In the genomic region with DNA sequence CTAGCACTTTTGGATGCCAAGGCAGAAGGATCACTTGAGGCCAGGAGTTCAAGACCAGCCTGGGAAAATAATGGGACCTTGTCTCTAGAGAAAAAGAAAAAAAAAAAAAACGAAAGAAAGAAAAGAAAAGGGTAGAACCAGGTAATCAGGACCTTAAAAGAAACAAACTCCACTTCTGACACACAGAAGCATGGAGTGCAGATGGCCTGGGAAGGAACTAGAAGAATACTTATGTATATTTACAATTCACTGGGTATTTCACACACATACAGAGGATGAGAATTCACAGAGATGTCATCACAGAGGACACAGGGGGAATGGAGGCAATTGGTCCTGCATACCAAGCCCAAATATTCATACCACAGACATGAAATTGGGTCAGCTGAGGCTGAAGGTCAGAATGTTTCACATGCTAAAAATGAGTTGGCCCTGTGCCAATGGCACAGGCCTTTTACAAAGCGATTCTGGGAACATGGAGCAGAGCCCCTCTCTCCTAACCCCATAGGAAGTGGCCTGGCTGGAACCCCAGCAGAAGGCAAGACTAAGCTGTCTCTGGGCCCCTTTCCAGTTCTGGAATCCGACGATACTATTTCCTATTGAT, we compare ENCODE assay signal across 14 cellular contexts. TPM values are rescaled to one million over a fixed set of nuclear protein-coding genes. Genes with fewer than 3 reads are reported as not detected.
DNase-seq lines count a peak whose midpoint lies in the region; ATAC-seq, FAIRE-seq and TF ChIP-seq lines count a peak whose summit lies in the region.
"Had no signal": no experiment of that assay in that cellular context is flagged by ENCODE, and none has a peak within 500 bp of the region (broad histone marks: within the 10 kb centered on the region; RNA-seq: fewer than 3 reads in every experiment).

No MANE protein-coding gene starts in this region.

- H4K20me1 ChIP-seq in K562 (replicated peaks; ENCODE audit: control insufficient read depth, insufficient read depth, low read length) = no peaks in the 10 kb centered on the region

- H3K4me3 ChIP-seq in K562 = no peak overlapping the region
- H3K4me3 ChIP-seq in upper lobe of left lung = no peak overlapping the region
- H3K4me3 ChIP-seq: dorsolateral prefrontal cortex, SK-N-MC, smooth muscle cell had no signal

- in situ Hi-C loops in K562 (cut with MboI) = no loop called here

- no peaks in the 10 kb centered on the region for H3K9me1 ChIP-seq in K562 (ENCODE audit: control insufficient read depth, insufficient read depth, low read length)

- peaks cover 32% of the 10 kb centered on the region for H3K79me2 ChIP-seq in K562 (ENCODE audit: control insufficient read depth, insufficient read depth, low read length)

- BruUV-seq in K562 (replicated peaks; lab: Mats Ljungman, UMichigan) = no TSS peak

- peaks cover 13 to 37% of the 10 kb centered on the region in 2 experiments; a peak in 4 of 5 replicates for H3K4me1 ChIP-seq in K562 (replicated peaks in 1 of 2; ENCODE audit: control insufficient read depth in 2 of 2, insufficient read depth in 2 of 2, low read length in 2 of 2)
- H3K4me1 ChIP-seq in upper lobe of left lung = peaks cover 17 to 26% (median 22%) of the 10 kb centered on the region in 4 donors

- TF ChIP-seq POLR2A in K562 (conservative IDR thresholded peaks at IDR 0.05) (no peak), upper lobe of left lung (IDR thresholded peaks at IDR 0.05) (no peak)

- no peak for TF ChIP-seq EP300 in K562 (IDR thresholded peaks at IDR 0.05; ENCODE audit: low read length)
- no peak for TF ChIP-seq EP300 in upper lobe of left lung (IDR thresholded peaks at IDR 0.05)

- POLR2A ChIA-PET in K562 (lab: Yijun Ruan, JAX) = interaction anchor here (0.7 to 1.1 kb wide), 2 partner anchors 38 to 53 kb away, joined by 3 to 4 read pairs; a partner anchor contains a TSS

- no peak for DNase-seq in Right ventricle myocardium inferior (ENCODE audit: missing footprints)
- DNase-seq in Right ventricle myocardium superior = no peak
- DNase-seq in K562 (ENCODE audit: extremely low read depth in 1 of 4, low spot score in 3 of 4) = no peak
- peak; percentile 32 to 34 for DNase-seq in lung microvascular endothelial cell (ENCODE audit: low read depth in 2 of 2)
- no peak for DNase-seq in upper lobe of left lung
- no peak for DNase-seq in ureter (ENCODE audit: low spot score)
- DNase-seq in 8988T = no peak
- no peak for DNase-seq in GM19239 (ENCODE audit: insufficient read length, low spot score)
- DNase-seq: left colon; stimulated activated naive B cell treated with anti-CD40 and anti-IgM and Interleukin-4, amounts not matched to agents 10 μg/mL and 1 μg/mL and 100 μg/mL, for 72 hours had no signal

- no peak overlapping the region; a peak in 1 of 4 replicates for H3K9ac ChIP-seq in K562 (ENCODE audit: insufficient read depth in 1 of 2, low read depth in 2 of 2, low read length in 2 of 2)

- TF ChIP-seq CTCF in K562 (IDR thresholded peaks at IDR 0.05 in 2 of 3, conservative IDR thresholded peaks at IDR 0.05 in 1 of 3; ENCODE audit: insufficient read depth in 2 of 3, low read depth in 1 of 3, low read length in 3 of 3) = no peak
- TF ChIP-seq CTCF in upper lobe of left lung (IDR thresholded peaks at IDR 0.05) = no peak

- WGBS in K562 (ENCODE audit: insufficient coverage, low coverage, missing lambda C conversion rate) = 79% methylated on average over 3 of the region's 4 CpGs
- 63 to 65% methylated on average over 4 of the region's 4 CpGs for WGBS in upper lobe of left lung, 2 donors

- ATAC-seq in Right ventricle myocardium inferior = peak; percentile 6
- ATAC-seq in Right ventricle myocardium superior (ENCODE audit: poor library complexity) = no peak
- ATAC-seq in K562 = no peak
- ATAC-seq in upper lobe of left lung (ENCODE audit: low FRiP score in 2 of 2) = no peak
- ATAC-seq: left colon; stimulated activated naive B cell treated with anti-CD40 and anti-IgM and Interleukin-4, amounts not matched to agents 10 μg/mL and 1 μg/mL and 100 μg/mL, for 72 hours had no signal

- no peak overlapping the region for H2AFZ ChIP-seq in K562 (ENCODE audit: low read depth, low read length)

- H3K27me3 ChIP-seq in K562 (ENCODE audit: control insufficient read depth in 2 of 2, insufficient read depth in 2 of 2, low read length in 2 of 2) = no peaks in the 10 kb centered on the region
- no peaks in the 10 kb centered on the region for H3K27me3 ChIP-seq in upper lobe of left lung
- H3K27me3 ChIP-seq: dorsolateral prefrontal cortex had no signal

- CTCF ChIA-PET in K562 (lab: Yijun Ruan, JAX; ENCODE audit: low intra/inter-chr PET ratio) = no interaction called here

- H3K4me2 ChIP-seq in K562 (ENCODE audit: insufficient read depth, low read length) = no peak overlapping the region
- H3K4me2 ChIP-seq: smooth muscle cell had no signal

- intact Hi-C loops in Right ventricle myocardium inferior (cut with DNase I) = no loop called here
- intact Hi-C loops in Right ventricle myocardium superior (cut with DNase I) = no loop called here
- intact Hi-C loops in K562 (cut with micrococcal nuclease) = loop anchor here (10.0 kb wide), 1 partner anchor 338 kb away; no protein-coding TSS in a partner anchor

- FAIRE-seq in K562 (lab: Jason Lieb, UNC) (no peak), GM19239 (lab: Jason Lieb, UNC) (no peak)

- no peak for TF ChIP-seq RAD21 in K562 (CRISPR knock-in tag; conservative IDR thresholded peaks at IDR 0.05 in 1 of 2, IDR thresholded peaks at IDR 0.05 in 1 of 2)

- H3K9me3 ChIP-seq in K562 (replicated peaks; ENCODE audit: control insufficient read depth, insufficient read depth, low read depth, low read length) = no peaks in the 10 kb centered on the region
- no peaks in the 10 kb centered on the region for H3K9me3 ChIP-seq in upper lobe of left lung

- no peak overlapping the region for H3K27ac ChIP-seq in K562 (ENCODE audit: extremely low read depth, low read depth, low read length)
- H3K27ac ChIP-seq in upper lobe of left lung = peak overlapping the region in 3 of 4 donors; percentile 41 to 62 (median 52)
- H3K27ac ChIP-seq: SK-N-MC had no signal

- H3K36me3 ChIP-seq in K562 (ENCODE audit: control insufficient read depth, insufficient read depth, low read length) (peaks cover 80% of the 10 kb centered on the region), upper lobe of left lung (peaks cover 22 to 72% (median 53%) of the 10 kb centered on the region in 4 donors)

RNA-seq across cellular contexts. Expression of a gene that starts 4.4 kb away (rescaled TPM):
- total RNA-seq in Right ventricle myocardium inferior (20.9 TPM), Right ventricle myocardium superior (20.3 TPM), K562 (2014; rRNA removed) (37.1 and 68.3 TPM in 2 replicates), K562 (2014; rRNA removed; fragmentation: Illumina TruSeq; extraction: Trizol) (32.0 TPM in 2 replicates), K562 (2015; rRNA removed; fragmentation: Illumina TruSeq; extraction: Trizol) (38.0 and 41.2 TPM in 2 replicates), K562 (2021) (57.6 and 59.9 TPM in 2 replicates), lung microvascular endothelial cell (17.4 and 26.8 TPM in 2 replicates), upper lobe of left lung (10 to 100 TPM; 12.3 to 37.1 (median 27.2) TPM), ureter (26.6 TPM)
- 57.0 and 113 TPM in 2 replicates for total RNA-seq in K562 (2011; cell fraction: chromatin; rRNA removed; ENCODE audit: low replicate concordance)
- 102 and 112 TPM in 2 replicates for total RNA-seq in K562 (2011; cell fraction: nucleolus; rRNA removed)
- total RNA-seq in K562 (2011; cell fraction: nucleoplasm; rRNA removed) = 89.3 and 101 TPM in 2 replicates
- polyA plus RNA-seq in K562 (2011; rRNA removed) (31.2 and 48.5 TPM in 2 replicates), K562 (2014; fragmentation: Illumina TruSeq; extraction: Trizol) (82.0 and 85.4 TPM in 2 replicates), K562 (2014; fragmentation: Nextera tagmentation; extraction: Ambion mirVana) (100 to 1,000 TPM in 1 of 2 experiments, 10 to 100 TPM in 1; 46.1 to 103 TPM), K562 (2014; rRNA removed) (50.7 and 66.4 TPM in 2 replicates)
- polyA plus RNA-seq in K562 (2011; cell fraction: cytosol; rRNA removed) = 49.7 and 72.8 TPM in 2 replicates
- 118 and 168 TPM in 2 replicates for polyA plus RNA-seq in K562 (2011; cell fraction: nucleus; rRNA removed)
- polyA plus RNA-seq in K562 (2012) = 52.6 and 67.1 TPM in 2 replicates
- polyA minus RNA-seq in K562 (2011; rRNA and poly(A)+ RNA removed) = 15.4 and 16.3 TPM in 2 replicates
- polyA minus RNA-seq in K562 (2011; cell fraction: cytosol; rRNA and poly(A)+ RNA removed) = 25.1 and 26.1 TPM in 2 replicates
- 21.9 and 28.3 TPM in 2 replicates for polyA minus RNA-seq in K562 (2011; cell fraction: nucleus; rRNA and poly(A)+ RNA removed)

RNA-seq across cellular contexts. Expression of a gene that starts 6.7 kb away (rescaled TPM):
- total RNA-seq in Right ventricle myocardium inferior (13.5 TPM), Right ventricle myocardium superior (17.1 TPM), K562 (2014; rRNA removed) (45.9 and 66.7 TPM in 2 replicates), K562 (2014; rRNA removed; fragmentation: Illumina TruSeq; extraction: Trizol) (33.1 and 36.1 TPM in 2 replicates), K562 (2015; rRNA removed; fragmentation: Illumina TruSeq; extraction: Trizol) (22.1 and 24.9 TPM in 2 replicates), K562 (2021) (48.5 TPM in 2 replicates), lung microvascular endothelial cell (13.3 and 16.1 TPM in 2 replicates), upper lobe of left lung (10 to 100 TPM; 19.5 to 48.2 (median 26.6) TPM), ureter (26.8 TPM)
- total RNA-seq in K562 (2011; cell fraction: chromatin; rRNA removed; ENCODE audit: low replicate concordance) = 111 and 182 TPM in 2 replicates
- 117 TPM in 2 replicates for total RNA-seq in K562 (2011; cell fraction: nucleolus; rRNA removed)
- 116 and 129 TPM in 2 replicates for total RNA-seq in K562 (2011; cell fraction: nucleoplasm; rRNA removed)
- polyA plus RNA-seq in K562 (2011; rRNA removed) (57.1 and 98.3 TPM in 2 replicates), K562 (2014; fragmentation: Illumina TruSeq; extraction: Trizol) (35.4 and 38.9 TPM in 2 replicates), K562 (2014; fragmentation: Nextera tagmentation; extraction: Ambion mirVana) (10 to 100 TPM; 17.0 to 31.1 TPM), K562 (2014; rRNA removed) (55.4 and 81.8 TPM in 2 replicates)
- 56.7 and 63.8 TPM in 2 replicates for polyA plus RNA-seq in K562 (2011; cell fraction: cytosol; rRNA removed)
- polyA plus RNA-seq in K562 (2011; cell fraction: nucleus; rRNA removed) = 357 and 442 TPM in 2 replicates
- polyA plus RNA-seq in K562 (2012) = 44.3 and 62.8 TPM in 2 replicates
- polyA minus RNA-seq in K562 (2011; rRNA and poly(A)+ RNA removed) = 22.0 and 25.5 TPM in 2 replicates
- polyA minus RNA-seq in K562 (2011; cell fraction: cytosol; rRNA and poly(A)+ RNA removed) = 12.2 and 28.6 TPM in 2 replicates
- 34.2 and 56.1 TPM in 2 replicates for polyA minus RNA-seq in K562 (2011; cell fraction: nucleus; rRNA and poly(A)+ RNA removed)

RNA-seq across cellular contexts. Expression of a gene that starts 13.6 kb away (rescaled TPM):
- 19.5 TPM for total RNA-seq in Right ventricle myocardium inferior
- total RNA-seq in Right ventricle myocardium superior = 19.0 TPM
- 83.0 and 141 TPM in 2 replicates for total RNA-seq in K562 (2011; cell fraction: chromatin; rRNA removed; ENCODE audit: low replicate concordance)
- 82.2 and 86.2 TPM in 2 replicates for total RNA-seq in K562 (2011; cell fraction: nucleolus; rRNA removed)
- total RNA-seq in K562 (2011; cell fraction: nucleoplasm; rRNA removed) = 77.2 and 80.0 TPM in 2 replicates
- 21.6 and 25.7 TPM in 2 replicates for total RNA-seq in K562 (2014; rRNA removed)
- total RNA-seq in K562 (2014; rRNA removed; fragmentation: Illumina TruSeq; extraction: Trizol) = 4.9 and 5.1 TPM in 2 replicates
- total RNA-seq in K562 (2015; rRNA removed; fragmentation: Illumina TruSeq; extraction: Trizol) = 7.2 and 9.5 TPM in 2 replicates
- total RNA-seq in K562 (2021) = 41.7 and 42.7 TPM in 2 replicates
- polyA plus RNA-seq in K562 (2011; rRNA removed) = 22.9 and 38.9 TPM in 2 replicates
- 42.3 and 59.0 TPM in 2 replicates for polyA plus RNA-seq in K562 (2011; cell fraction: cytosol; rRNA removed)
- polyA plus RNA-seq in K562 (2011; cell fraction: nucleus; rRNA removed) = 238 and 248 TPM in 2 replicates
- 26.7 and 40.5 TPM in 2 replicates for polyA plus RNA-seq in K562 (2012)
- polyA plus RNA-seq in K562 (2014; fragmentation: Illumina TruSeq; extraction: Trizol) = 44.9 and 52.4 TPM in 2 replicates
- 10 to 100 TPM; 14.7 to 14.8 TPM for polyA plus RNA-seq in K562 (2014; fragmentation: Nextera tagmentation; extraction: Ambion mirVana)
- 35.4 and 39.3 TPM in 2 replicates for polyA plus RNA-seq in K562 (2014; rRNA removed)
- 13.3 and 16.3 TPM in 2 replicates for polyA minus RNA-seq in K562 (2011; rRNA and poly(A)+ RNA removed)
- polyA minus RNA-seq in K562 (2011; cell fraction: cytosol; rRNA and poly(A)+ RNA removed) = 15.9 and 25.0 TPM in 2 replicates
- polyA minus RNA-seq in K562 (2011; cell fraction: nucleus; rRNA and poly(A)+ RNA removed) = 42.5 and 75.6 TPM in 2 replicates
- total RNA-seq in lung microvascular endothelial cell = 2.8 and 4.6 TPM in 2 replicates
- 10 to 100 TPM; 14.1 to 48.2 (median 21.8) TPM for total RNA-seq in upper lobe of left lung
- 29.1 TPM for total RNA-seq in ureter

RNA-seq across cellular contexts. Expression of a gene that starts 19.1 kb away (rescaled TPM):
- total RNA-seq in Right ventricle myocardium inferior (82.8 TPM), Right ventricle myocardium superior (81.0 TPM), K562 (2014; rRNA removed) (97.1 and 112 TPM in 2 replicates), K562 (2014; rRNA removed; fragmentation: Illumina TruSeq; extraction: Trizol) (151 TPM in 2 replicates), K562 (2015; rRNA removed; fragmentation: Illumina TruSeq; extraction: Trizol) (165 and 167 TPM in 2 replicates), K562 (2021) (92.8 and 94.2 TPM in 2 replicates), lung microvascular endothelial cell (111 and 133 TPM in 2 replicates), upper lobe of left lung (10 to 100 TPM; 32.5 to 95.6 (median 75.6) TPM), ureter (89.2 TPM)
- 38.3 and 47.8 TPM in 2 replicates for total RNA-seq in K562 (2011; cell fraction: chromatin; rRNA removed; ENCODE audit: low replicate concordance)
- 27.1 and 28.9 TPM in 2 replicates for total RNA-seq in K562 (2011; cell fraction: nucleolus; rRNA removed)
- 45.8 and 57.9 TPM in 2 replicates for total RNA-seq in K562 (2011; cell fraction: nucleoplasm; rRNA removed)
- polyA plus RNA-seq in K562 (2011; rRNA removed) (161 and 166 TPM in 2 replicates), K562 (2014; fragmentation: Illumina TruSeq; extraction: Trizol) (167 and 190 TPM in 2 replicates), K562 (2014; fragmentation: Nextera tagmentation; extraction: Ambion mirVana) (100 to 1,000 TPM; 213 to 220 TPM), K562 (2014; rRNA removed) (113 and 143 TPM in 2 replicates)
- polyA plus RNA-seq in K562 (2011; cell fraction: cytosol; rRNA removed) = 91.4 and 190 TPM in 2 replicates
- 39.8 and 76.0 TPM in 2 replicates for polyA plus RNA-seq in K562 (2011; cell fraction: nucleus; rRNA removed)
- 124 and 155 TPM in 2 replicates for polyA plus RNA-seq in K562 (2012)
- polyA minus RNA-seq in K562 (2011; rRNA and poly(A)+ RNA removed) = 154 and 155 TPM in 2 replicates
- 56.1 and 62.8 TPM in 2 replicates for polyA minus RNA-seq in K562 (2011; cell fraction: cytosol; rRNA and poly(A)+ RNA removed)
- 16.7 and 35.9 TPM in 2 replicates for polyA minus RNA-seq in K562 (2011; cell fraction: nucleus; rRNA and poly(A)+ RNA removed)

RNA-seq across cellular contexts. Expression of a gene that starts 26.0 kb away (rescaled TPM):
- total RNA-seq in Right ventricle myocardium inferior = 13.0 TPM
- total RNA-seq in Right ventricle myocardium superior = 7.0 TPM
- total RNA-seq in K562 (2011; cell fraction: chromatin; rRNA removed; ENCODE audit: low replicate concordance) = 2.7 and 5.1 TPM in 2 replicates
- total RNA-seq in K562 (2011; cell fraction: nucleolus; rRNA removed) = 2.5 and 5.8 TPM in 2 replicates
- total RNA-seq in K562 (2011; cell fraction: nucleoplasm; rRNA removed) = 1.9 and 2.9 TPM in 2 replicates
- 0.41 and 1.1 TPM in 2 replicates for total RNA-seq in K562 (2014; rRNA removed)
- total RNA-seq in K562 (2014; rRNA removed; fragmentation: Illumina TruSeq; extraction: Trizol) = 0.29 and 0.32 TPM in 2 replicates
- total RNA-seq in K562 (2015; rRNA removed; fragmentation: Illumina TruSeq; extraction: Trizol) = 0.18 and 0.41 TPM in 2 replicates
- total RNA-seq in K562 (2021) = 1.5 and 3.7 TPM in 2 replicates
- 0.27 and 0.45 TPM in 2 replicates for polyA plus RNA-seq in K562 (2011; rRNA removed)
- 0.24 and 0.57 TPM in 2 replicates for polyA plus RNA-seq in K562 (2011; cell fraction: cytosol; rRNA removed)
- 0.39 and 0.98 TPM in 2 replicates for polyA plus RNA-seq in K562 (2011; cell fraction: nucleus; rRNA removed)
- polyA plus RNA-seq in K562 (2012) = 0.76 and 0.78 TPM in 2 replicates
- polyA plus RNA-seq in K562 (2014; fragmentation: Illumina TruSeq; extraction: Trizol) = 0.52 and 1.6 TPM in 2 replicates
- polyA plus RNA-seq in K562 (2014; fragmentation: Nextera tagmentation; extraction: Ambion mirVana) = under 1 TPM; 0.07 to 0.13 TPM
- 0.58 and 0.85 TPM in 2 replicates for polyA plus RNA-seq in K562 (2014; rRNA removed)
- 0.12 and 0.95 TPM in 2 replicates for polyA minus RNA-seq in K562 (2011; rRNA and poly(A)+ RNA removed)
- 2.6 TPM in 1 of 2 replicates, not detected in the other for polyA minus RNA-seq in K562 (2011; cell fraction: cytosol; rRNA and poly(A)+ RNA removed)
- polyA minus RNA-seq in K562 (2011; cell fraction: nucleus; rRNA and poly(A)+ RNA removed) = 1.1 and 1.9 TPM in 2 replicates
- total RNA-seq in lung microvascular endothelial cell = 7.1 and 9.2 TPM in 2 replicates
- 10 to 100 TPM in 1 of 6 donors, 1 to 10 TPM in 4, under 1 TPM in 1; 0.91 to 18.6 (median 3.0) TPM for total RNA-seq in upper lobe of left lung
- 42.6 TPM for total RNA-seq in ureter
- total RNA-seq: HT1080 had no signal

Comparison
In these comparisons a context has a peak if more than half of its experiments do, and no peak if none do; other contexts are left out.
1. DNase-seq: peak in lung microvascular endothelial cell (2 of 2); none in Right ventricle myocardium inferior (single experiment), Right ventricle myocardium superior (single experiment), K562 (0 of 4), upper lobe of left lung (0 of 2), ureter (single experiment), 8988T (single experiment) and GM19239 (single experiment).